8 cellular contexts compared by ENCODE assay signal in genomic region chr13:23888658-23889597, GRCh38. TPM values are rescaled to one million over a fixed set of nuclear protein-coding genes. Genes with fewer than 3 reads are reported as not detected.
DNase-seq lines count a peak whose midpoint lies in the region; ATAC-seq and TF ChIP-seq lines count a peak whose summit lies in the region.

TSS of gene MIPEP (minus strand) at chr13:23889400. CDS start at chr13:23889320, 80 bp downstream.

- peaks cover 0 to 5% of the 10 kb centered on the region in 2 donors for H3K27me3 Mint-ChIP-seq in natural killer cell treated with Interleukin-12 subunit alpha and Interleukin-12 subunit beta and Interleukin-15 and Interleukin-18, amount 100 ng/mL, for 72 hours

- no peaks in the 10 kb centered on the region for H3K9me2 ChIP-seq in GM23248 (ENCODE audit: insufficient read depth)

- peak within 1 kb of the TSS; percentile 92 for H3K4me2 ChIP-seq in GM23248 (ENCODE audit: unreplicated experiment)

- H3K4me1 ChIP-seq in GM23248 (ENCODE audit: insufficient read depth) (peaks cover 9% of the 10 kb centered on the region; the same call in 1 of the 2 replicates), RWPE2 (ENCODE audit: insufficient read depth, poor library complexity, severe bottlenecking) (peaks cover 4% of the 10 kb centered on the region)

- H2AFZ ChIP-seq in GM23248: peak within 1 kb of the TSS; percentile 97

- in situ Hi-C loops in GM23248 (cut with MboI): no loop called here

- peaks cover 24% of the 10 kb centered on the region for H3K79me2 ChIP-seq in GM23248 (ENCODE audit: insufficient read depth)

- H3K27ac ChIP-seq in GM23248 (peak within 1 kb of the TSS; percentile 79), RWPE2 (ENCODE audit: poor library complexity, severe bottlenecking) (peak within 1 kb of the TSS; percentile 58)

- no peaks in the 10 kb centered on the region for H4K20me1 ChIP-seq in GM23248 (ENCODE audit: insufficient read depth)

- peak within 1 kb of the TSS; percentile 87 for H3K9ac ChIP-seq in GM23248

- H3K27me3 ChIP-seq in GM23248 (replicated peaks; ENCODE audit: insufficient read depth): no peaks in the 10 kb centered on the region
- no peaks in the 10 kb centered on the region for H3K27me3 ChIP-seq in RWPE2 (ENCODE audit: insufficient read depth, poor library complexity, severe bottlenecking)

- no peaks in the 10 kb centered on the region for H3K36me3 Mint-ChIP-seq in natural killer cell treated with Interleukin-12 subunit alpha and Interleukin-12 subunit beta and Interleukin-15 and Interleukin-18, amount 100 ng/mL, for 72 hours

- H3F3A ChIP-seq in GM23248 (ENCODE audit: insufficient read depth): peaks cover 18% of the 10 kb centered on the region

- H3K4me3 ChIP-seq in GM23248 (peak within 1 kb of the TSS; percentile 80), RWPE2 (ENCODE audit: severe bottlenecking) (peak within 1 kb of the TSS; percentile 59)

- H3K36me3 ChIP-seq in GM23248 (ENCODE audit: low read depth) (0 out of 2 replicates have a peak, but pooled peaks cover 3% of the 10 kb centered on the region), RWPE2 (ENCODE audit: low read depth) (peaks cover 14% of the 10 kb centered on the region)

- WGBS in GM23248 (ENCODE audit: low coverage in 1 of 2, low lambda C conversion rate in 2 of 2, missing lambda C conversion rate in 2 of 2), 2 experiments: 1 to 2% methylated on average over 52 to 70 of the region's 73 CpGs

- H3K27ac Mint-ChIP-seq in natural killer cell treated with Interleukin-12 subunit alpha and Interleukin-12 subunit beta and Interleukin-15 and Interleukin-18, amount 100 ng/mL, for 72 hours: peak within 1 kb of the TSS; percentile 66 to 87

- TF ChIP-seq CTCF in RWPE2 (IDR thresholded peaks at IDR 0.05; ENCODE audit: poor library complexity, severe bottlenecking): peak; percentile 84

- ATAC-seq in RWPE2 (ENCODE audit: low read depth): peak; percentile 89
- ATAC-seq in natural killer cell treated with Interleukin-12 subunit alpha and Interleukin-12 subunit beta and Interleukin-15 and Interleukin-18, amount 100 ng/mL, for 72 hours: peak; percentile 99
- peak; percentile 97 for ATAC-seq in stimulated activated naive CD8-positive, alpha-beta T cell treated with anti-CD3 and anti-CD28 coated beads, Interleukin-15, Interleukin-2, amounts not matched to agents 100 U/mL and 50 U/mL, for 24 hours

- H3K9me3 ChIP-seq in GM23248 (ENCODE audit: low read depth) (no peaks in the 10 kb centered on the region), RWPE2 (ENCODE audit: severe bottlenecking) (no peaks in the 10 kb centered on the region)

- no peaks in the 10 kb centered on the region for H3K9me3 Mint-ChIP-seq in natural killer cell treated with Interleukin-12 subunit alpha and Interleukin-12 subunit beta and Interleukin-15 and Interleukin-18, amount 100 ng/mL, for 72 hours

- DNase-seq in ELF-1 (ENCODE audit: low read depth, low spot score) (peak; percentile 98), GM23248 (peak; percentile 99), Kasumi-1 (lab: John Stamatoyannopoulos, UW) (peak; percentile 71 to 78), RWPE2 (ENCODE audit: low spot score) (peak; percentile 88), fibroblast of peridontal ligament (ENCODE audit: extremely low read depth) (peak; percentile 91)
- DNase-seq in activated T-helper 9 cell treated with anti-CD3 and anti-CD28 coated beads, Interleukin-2, amount 50 U/mL, for 16 hours (ENCODE audit: low read depth): peak; percentile 88
- DNase-seq in natural killer cell treated with Interleukin-12 subunit alpha and Interleukin-12 subunit beta and Interleukin-15 and Interleukin-18, amount 100 ng/mL, for 72 hours (ENCODE audit: low spot score): peak; percentile 95
- DNase-seq in stimulated activated naive CD8-positive, alpha-beta T cell treated with anti-CD3 and anti-CD28 coated beads, Interleukin-15, Interleukin-2, amounts not matched to agents 100 U/mL and 50 U/mL, for 24 hours: peak; percentile 94

- peak within 1 kb of the TSS; percentile 91 for H3K4me3 Mint-ChIP-seq in natural killer cell treated with Interleukin-12 subunit alpha and Interleukin-12 subunit beta and Interleukin-15 and Interleukin-18, amount 100 ng/mL, for 72 hours

- peaks cover 18 to 19% of the 10 kb centered on the region in 2 donors for H3K4me1 Mint-ChIP-seq in natural killer cell treated with Interleukin-12 subunit alpha and Interleukin-12 subunit beta and Interleukin-15 and Interleukin-18, amount 100 ng/mL, for 72 hours (ENCODE audit: low read depth in 2 of 2)

RNA-seq across cellular contexts. Expression of gene MIPEP, which starts in this region (rescaled TPM):
- total RNA-seq in GM23248 (2014; rRNA removed; shearing (Covaris generic)): 12.6 and 14.0 TPM in 2 replicates
- polyA plus RNA-seq in GM23248 (2016; fragmentation: Nextera tagmentation; extraction: Ambion mirVana): 19.6 TPM in 2 replicates
- total RNA-seq in natural killer cell treated with Interleukin-12 subunit alpha and Interleukin-12 subunit beta and Interleukin-15 and Interleukin-18, amount 100 ng/mL, for 72 hours: 10 to 100 TPM; 12.1 to 14.5 TPM

Comparison
In these comparisons a context has a peak if more than half of its experiments do, and no peak if none do; other contexts are left out.
1. Peak in every context shown above with its lines: DNase-seq, ATAC-seq, H3K4me3 ChIP-seq and H3K27ac ChIP-seq.